In genomic region chr22:23140385-23140784, GRCh38 we compare ENCODE assay signal across 18 cellular contexts. TPM values are rescaled to one million over a fixed set of nuclear protein-coding genes. Genes with fewer than 3 reads are reported as not detected.
A peak's percentile ranks its signal among the peaks of the same experiment; 100 is the strongest.
DNase-seq lines count a peak whose midpoint lies in the region; ATAC-seq and TF ChIP-seq lines count a peak whose summit lies in the region.
"Had no signal": no experiment of that assay in that cellular context is flagged by ENCODE, and none has a peak within 500 bp of the region (broad histone marks: within the 10 kb centered on the region; RNA-seq: fewer than 3 reads in every experiment).

No MANE protein-coding gene starts in this region.

- H3K27me3 Mint-ChIP-seq in IgD-negative memory B cell (no peaks in the 10 kb centered on the region), T-helper 17 cell (no peaks in the 10 kb centered on the region)

- in situ Hi-C loops in GM13976 (cut with MboI; ENCODE audit: low sequenced_read_pairs, unreplicated experiment), result no loop called here

- no peaks in the 10 kb centered on the region for H3K9me3 Mint-ChIP-seq in activated naive CD4-positive, alpha-beta T cell treated with anti-CD3 and anti-CD28 coated beads, Interleukin-2, amount 50 U/mL, for 72 hours
- H3K9me3 Mint-ChIP-seq in IgD-negative memory B cell, result peaks cover 0 to 1% (median 0%) of the 10 kb centered on the region in 3 donors
- no peaks in the 10 kb centered on the region for H3K9me3 Mint-ChIP-seq in stimulated activated effector memory CD8-positive, alpha-beta T cell treated with anti-CD3 and anti-CD28 coated beads, Interleukin-12 subunit alpha, Interleukin-12 subunit beta, amount 100 ng/mL, for 72 hours
- H3K9me3 Mint-ChIP-seq: CD8-positive, alpha-beta T cell had no signal

- no peak for ATAC-seq in activated naive CD4-positive, alpha-beta T cell treated with anti-CD3 and anti-CD28 coated beads, Interleukin-2, amount 50 U/mL, for 72 hours
- no peak for ATAC-seq in T-helper 17 cell
- ATAC-seq in stimulated activated effector memory CD8-positive, alpha-beta T cell treated with anti-CD3 and anti-CD28 coated beads, Interleukin-12 subunit alpha, Interleukin-12 subunit beta, amount 100 ng/mL, for 72 hours, result no peak
- ATAC-seq: A549; CD8-positive, alpha-beta T cell; SK-N-SH treated with all-trans-retinoic acid at 6 μM for 48 hours had no signal

- H3K4me3 Mint-ChIP-seq in IgD-negative memory B cell, result no peak overlapping the region
- H3K4me3 Mint-ChIP-seq in T-helper 17 cell, result no peak overlapping the region
- H3K4me3 Mint-ChIP-seq in stimulated activated effector memory CD8-positive, alpha-beta T cell treated with anti-CD3 and anti-CD28 coated beads, Interleukin-12 subunit alpha, Interleukin-12 subunit beta, amount 100 ng/mL, for 72 hours, result no peak overlapping the region

- H3K36me3 Mint-ChIP-seq in activated naive CD4-positive, alpha-beta T cell treated with anti-CD3 and anti-CD28 coated beads, Interleukin-2, amount 50 U/mL, for 72 hours, result no peaks in the 10 kb centered on the region
- no peaks in the 10 kb centered on the region for H3K36me3 Mint-ChIP-seq in IgD-negative memory B cell
- H3K36me3 Mint-ChIP-seq in T-helper 17 cell (ENCODE audit: low read depth), result no peaks in the 10 kb centered on the region
- H3K36me3 Mint-ChIP-seq in stimulated activated effector memory CD8-positive, alpha-beta T cell treated with anti-CD3 and anti-CD28 coated beads, Interleukin-12 subunit alpha, Interleukin-12 subunit beta, amount 100 ng/mL, for 72 hours, result peaks cover 11% of the 10 kb centered on the region
- H3K36me3 Mint-ChIP-seq: CD8-positive, alpha-beta T cell had no signal

- no peak for DNase-seq in activated naive CD4-positive, alpha-beta T cell treated with anti-CD3 and anti-CD28 coated beads, Interleukin-2, amount 50 U/mL, for 72 hours (ENCODE audit: low spot score in 2 of 2)
- DNase-seq in activated naive CD4-positive, alpha-beta T cell treated with Interleukin-2 at 50 U/mL for 16 hours, result no peak
- DNase-seq in T-helper 17 cell (no peak), NCI-H1048 (lab: John Stamatoyannopoulos, UW) (no peak), GM13976 (ENCODE audit: low spot score) (no peak), posterior cingulate gyrus (no peak)
- DNase-seq in stimulated activated effector memory CD8-positive, alpha-beta T cell treated with anti-CD3 and anti-CD28 coated beads, Interleukin-12 subunit alpha, Interleukin-12 subunit beta, amount 100 ng/mL, for 72 hours (ENCODE audit: low spot score in 2 of 2), result no peak
- DNase-seq: CD8-positive, alpha-beta T cell; H7; IMR-90; NCI-H146; NCI-H2107; NCI-H345; NCI-H526 treated with DMSO at 0.1 percent for 48 hours had no signal

- no peaks in the 10 kb centered on the region for H3K9me3 ChIP-seq in T-helper 17 cell (ENCODE audit: control insufficient read depth, low read length, poor library complexity, severe bottlenecking)
- H3K9me3 ChIP-seq: A549 had no signal

- H3K4me1 Mint-ChIP-seq in IgD-negative memory B cell, result peaks cover 38 to 51% (median 42%) of the 10 kb centered on the region in 3 donors
- H3K4me1 Mint-ChIP-seq in T-helper 17 cell, result peaks cover 35% of the 10 kb centered on the region
- peaks cover 75% of the 10 kb centered on the region for H3K4me1 Mint-ChIP-seq in stimulated activated effector memory CD8-positive, alpha-beta T cell treated with anti-CD3 and anti-CD28 coated beads, Interleukin-12 subunit alpha, Interleukin-12 subunit beta, amount 100 ng/mL, for 72 hours

- intact Hi-C loops in posterior cingulate gyrus (cut with DNase I), result no loop called here

- peak overlapping the region; percentile 93 for H3K27ac Mint-ChIP-seq in activated naive CD4-positive, alpha-beta T cell treated with anti-CD3 and anti-CD28 coated beads, Interleukin-2, amount 50 U/mL, for 72 hours
- H3K27ac Mint-ChIP-seq in IgD-negative memory B cell (peak overlapping the region; percentile 97 to 98 (median 98)), T-helper 17 cell (peak overlapping the region; percentile 99)
- peak overlapping the region; percentile 92 for H3K27ac Mint-ChIP-seq in stimulated activated effector memory CD8-positive, alpha-beta T cell treated with anti-CD3 and anti-CD28 coated beads, Interleukin-12 subunit alpha, Interleukin-12 subunit beta, amount 100 ng/mL, for 72 hours

- no peak for TF ChIP-seq CTCF in GM13976 (IDR thresholded peaks at IDR 0.05; ENCODE audit: borderline replicate concordance, control extremely low read depth, extremely low read depth, insufficient read depth, missing control alignments)

RNA-seq across cellular contexts. Expression of gene RSPH14, which starts 1.4 kb away (rescaled TPM):
- under 1 TPM; 0.18 to 0.33 TPM for total RNA-seq in activated naive CD4-positive, alpha-beta T cell treated with anti-CD3 and anti-CD28 coated beads, Interleukin-2, amount 50 U/mL, for 72 hours
- polyA plus RNA-seq in IgD-negative memory B cell, result 0.39 TPM
- total RNA-seq in T-helper 17 cell, result 1 to 10 TPM; 1.1 to 1.4 TPM
- total RNA-seq: Daoy, H7, IMR-90 had no signal
- polyA plus RNA-seq: IMR-90 had no signal

RNA-seq across cellular contexts. Expression of gene RAB36, which starts 4.9 kb away (rescaled TPM):
- under 1 TPM in 1 of 2 donors, not detected in 1; 0.25 TPM for total RNA-seq in activated naive CD4-positive, alpha-beta T cell treated with anti-CD3 and anti-CD28 coated beads, Interleukin-2, amount 50 U/mL, for 72 hours
- polyA plus RNA-seq in IgD-negative memory B cell, result 1.8 TPM
- total RNA-seq in T-helper 17 cell, result 1 to 10 TPM; 1.1 to 2.4 TPM

RNA-seq across cellular contexts. Expression of gene BCR, which starts 39.9 kb away (rescaled TPM):
- total RNA-seq in activated naive CD4-positive, alpha-beta T cell treated with anti-CD3 and anti-CD28 coated beads, Interleukin-2, amount 50 U/mL, for 72 hours, result 10 to 100 TPM; 44.9 to 63.7 TPM
- 5.9 TPM for polyA plus RNA-seq in IgD-negative memory B cell
- 10 to 100 TPM; 91.8 to 93.2 TPM for total RNA-seq in T-helper 17 cell
